12 cellular contexts compared by ENCODE assay signal in genomic region chr3:45644063-45644462, GRCh38. TPM values are rescaled to one million over a fixed set of nuclear protein-coding genes. Genes with fewer than 3 reads are reported as not detected.
DNase-seq lines count a peak whose midpoint lies in the region; ATAC-seq, FAIRE-seq and TF ChIP-seq lines count a peak whose summit lies in the region.
"Had no signal": no experiment of that assay in that cellular context is flagged by ENCODE, and none has a peak within 500 bp of the region (broad histone marks: within the 10 kb centered on the region; RNA-seq: fewer than 3 reads in every experiment).

No MANE protein-coding gene starts in this region.

- H3K27ac ChIP-seq in HUES48 (ENCODE audit: low read depth, low read length) (peak overlapping the region; percentile 66), K562 (ENCODE audit: extremely low read depth, low read depth, low read length) (no peak overlapping the region), transverse colon (peak overlapping the region; percentile 23 to 77 (median 46))

- peaks cover 3% of the 10 kb centered on the region; the same call in 1 of the 2 replicates for H3K36me3 ChIP-seq in HUES48 (ENCODE audit: control insufficient read depth, insufficient read depth, low read length)
- peaks cover 17% of the 10 kb centered on the region; the same call in 2 of the 3 replicates for H3K36me3 ChIP-seq in K562 (ENCODE audit: control insufficient read depth, insufficient read depth, low read length)
- no peaks in the 10 kb centered on the region for H3K36me3 ChIP-seq in transverse colon

- no peak for TF ChIP-seq RAD21 in K562 (CRISPR knock-in tag; conservative IDR thresholded peaks at IDR 0.05 in 1 of 2, IDR thresholded peaks at IDR 0.05 in 1 of 2)

- no peak overlapping the region for H3K27ac Mint-ChIP-seq in activated T-helper 17 cell treated with anti-CD3 and anti-CD28 coated beads, Interleukin-2, amount 50 U/mL, for 72 hours

- CTCF ChIA-PET in K562 (lab: Yijun Ruan, JAX; ENCODE audit: low intra/inter-chr PET ratio), result no interaction called here

- DNase-seq in K562 (ENCODE audit: extremely low read depth in 1 of 4, low spot score in 3 of 4), result no peak
- DNase-seq in kidney tubule cell (ENCODE audit: low spot score), result peak; percentile 67
- no peak for DNase-seq in transverse colon
- no peak for DNase-seq in GOT3 (lab: John Stamatoyannopoulos, UW)
- no peak for DNase-seq in HuH-7.5 (ENCODE audit: low spot score)
- DNase-seq: activated effector memory CD4-positive, alpha-beta T cell treated with anti-CD3 and anti-CD28 coated beads, Interleukin-2, amount 50 U/mL, for 16 hours; NCI-H526 treated with DMSO at 0.1 percent for 48 hours; substantia nigra had no signal

- H4K20me1 ChIP-seq in K562 (replicated peaks; ENCODE audit: control insufficient read depth, insufficient read depth, low read length), result no peaks in the 10 kb centered on the region

- H3K9me1 ChIP-seq in K562 (ENCODE audit: control insufficient read depth, insufficient read depth, low read length), result no peaks in the 10 kb centered on the region

- TF ChIP-seq EP300 in K562 (IDR thresholded peaks at IDR 0.05; ENCODE audit: low read length), result no peak
- no peak for TF ChIP-seq EP300 in transverse colon (IDR thresholded peaks at IDR 0.05; ENCODE audit: low read depth)

- no peak overlapping the region; the same call in 1 of the 2 replicates for H3K9ac ChIP-seq in HUES48 (ENCODE audit: low read depth, low read length)
- H3K9ac ChIP-seq in K562 (ENCODE audit: insufficient read depth in 1 of 2, low read depth in 2 of 2, low read length in 2 of 2), result no peak overlapping the region; a peak in 1 of 4 replicates

- H3K4me1 ChIP-seq in HUES48 (ENCODE audit: control insufficient read depth, insufficient read depth, low read length) (peaks cover 19% of the 10 kb centered on the region), K562 (replicated peaks in 1 of 2; ENCODE audit: control insufficient read depth in 2 of 2, insufficient read depth in 2 of 2, low read length in 2 of 2) (peaks cover 8 to 23% of the 10 kb centered on the region in 2 experiments), transverse colon (peaks cover 11 to 70% (median 52%) of the 10 kb centered on the region in 4 donors)

- no peak overlapping the region for H2AFZ ChIP-seq in K562 (ENCODE audit: low read depth, low read length)

- H3K27me3 ChIP-seq in HUES48 (ENCODE audit: control insufficient read depth, insufficient read depth, low read length), result no peaks in the 10 kb centered on the region
- no peaks in the 10 kb centered on the region for H3K27me3 ChIP-seq in K562 (ENCODE audit: control insufficient read depth in 2 of 2, insufficient read depth in 2 of 2, low read length in 2 of 2)
- H3K27me3 ChIP-seq in transverse colon, result no peaks in the 10 kb centered on the region

- intact Hi-C loops in K562 (cut with micrococcal nuclease) (loop anchor here (5.0 kb wide), 1 partner anchor 52 kb away; the partner anchor contains the start of gene LIMD1), transverse colon (cut with DNase I; ENCODE audit: low total_unique reads) (no loop called here)

- FAIRE-seq in K562 (lab: Jason Lieb, UNC), result no peak
- FAIRE-seq: endometrium had no signal

- no peak for TF ChIP-seq POLR2A in K562 (conservative IDR thresholded peaks at IDR 0.05)
- TF ChIP-seq POLR2A in transverse colon (IDR thresholded peaks at IDR 0.05), result no peak

- no peak for TF ChIP-seq CTCF in K562 (IDR thresholded peaks at IDR 0.05 in 2 of 3, conservative IDR thresholded peaks at IDR 0.05 in 1 of 3; ENCODE audit: insufficient read depth in 2 of 3, low read depth in 1 of 3, low read length in 3 of 3)
- TF ChIP-seq CTCF in transverse colon (IDR thresholded peaks at IDR 0.05), result no peak

- H3K9me3 ChIP-seq in HUES48 (ENCODE audit: control insufficient read depth, insufficient read depth, low read length), result no peaks in the 10 kb centered on the region
- H3K9me3 ChIP-seq in K562 (replicated peaks; ENCODE audit: control insufficient read depth, insufficient read depth, low read depth, low read length), result no peaks in the 10 kb centered on the region
- no peaks in the 10 kb centered on the region for H3K9me3 ChIP-seq in transverse colon

- WGBS in K562 (ENCODE audit: insufficient coverage, low coverage, missing lambda C conversion rate), result 57% methylated on average over 4 of the region's 4 CpGs
- whole genome bisulfite sequencing in transverse colon (ENCODE audit: low coverage in 1 of 2), 2 donors, result 74 to 84% methylated on average over 4 of the region's 4 CpGs

- no peak overlapping the region for H3K4me2 ChIP-seq in K562 (ENCODE audit: insufficient read depth, low read length)

- peaks cover 6% of the 10 kb centered on the region for H3K9me3 Mint-ChIP-seq in activated T-helper 17 cell treated with anti-CD3 and anti-CD28 coated beads, Interleukin-2, amount 50 U/mL, for 72 hours

- in situ Hi-C loops in K562 (cut with MboI) (no loop called here), transverse colon (cut with MboI; ENCODE audit: low pct_ligation_motif_present in 1 of 4, low pct_unique_long_range_greater_than_20kb in 1 of 4, low sequenced_read_pairs in 3 of 4) (no loop called here)

- POLR2A ChIA-PET in K562 (lab: Yijun Ruan, JAX), result interaction anchor here (1.1 to 1.4 kb wide), 2 partner anchors 11 to 13 kb away, joined by 5 to 6 read pairs; no protein-coding TSS in a partner anchor

- peaks cover 39% of the 10 kb centered on the region for H3K36me3 Mint-ChIP-seq in activated T-helper 17 cell treated with anti-CD3 and anti-CD28 coated beads, Interleukin-2, amount 50 U/mL, for 72 hours (ENCODE audit: low read depth)

- no TSS peak for BruUV-seq in K562 (replicated peaks; lab: Mats Ljungman, UMichigan)

- H3K4me1 Mint-ChIP-seq in activated T-helper 17 cell treated with anti-CD3 and anti-CD28 coated beads, Interleukin-2, amount 50 U/mL, for 72 hours, result peaks cover 26% of the 10 kb centered on the region

- H3K27me3 Mint-ChIP-seq in activated T-helper 17 cell treated with anti-CD3 and anti-CD28 coated beads, Interleukin-2, amount 50 U/mL, for 72 hours, result no peaks in the 10 kb centered on the region

- peaks cover 21% of the 10 kb centered on the region for H3K79me2 ChIP-seq in K562 (ENCODE audit: control insufficient read depth, insufficient read depth, low read length)

- no peak for ATAC-seq in K562
- ATAC-seq in activated T-helper 17 cell treated with anti-CD3 and anti-CD28 coated beads, Interleukin-2, amount 50 U/mL, for 72 hours (replicated peaks), result no peak

- H3K4me3 ChIP-seq in HUES48 (ENCODE audit: low read depth, low read length) (no peak overlapping the region), K562 (no peak overlapping the region), transverse colon (no peak overlapping the region)
- H3K4me3 ChIP-seq: lung had no signal

- H3K4me3 Mint-ChIP-seq in activated T-helper 17 cell treated with anti-CD3 and anti-CD28 coated beads, Interleukin-2, amount 50 U/mL, for 72 hours, result no peak overlapping the region

RNA-seq across cellular contexts. Expression of gene SACM1L, which starts 45.1 kb away (rescaled TPM):
- 66.1 and 180 TPM in 2 replicates for total RNA-seq in K562 (2011; cell fraction: chromatin; rRNA removed; ENCODE audit: low replicate concordance)
- total RNA-seq in K562 (2011; cell fraction: nucleolus; rRNA removed), result 30.4 and 44.0 TPM in 2 replicates
- 88.9 and 111 TPM in 2 replicates for total RNA-seq in K562 (2011; cell fraction: nucleoplasm; rRNA removed)
- total RNA-seq in K562 (2014; rRNA removed), result 25.7 and 29.6 TPM in 2 replicates
- total RNA-seq in K562 (2014; rRNA removed; fragmentation: Illumina TruSeq; extraction: Trizol), result 37.4 and 41.8 TPM in 2 replicates
- 32.8 and 39.3 TPM in 2 replicates for total RNA-seq in K562 (2015; rRNA removed; fragmentation: Illumina TruSeq; extraction: Trizol)
- 51.2 and 52.7 TPM in 2 replicates for total RNA-seq in K562 (2021)
- polyA plus RNA-seq in K562 (2011; rRNA removed), result 56.6 and 67.2 TPM in 2 replicates
- polyA plus RNA-seq in K562 (2011; cell fraction: cytosol; rRNA removed), result 7.9 and 21.0 TPM in 2 replicates
- polyA plus RNA-seq in K562 (2011; cell fraction: nucleus; rRNA removed), result 48.2 and 64.0 TPM in 2 replicates
- 38.5 and 66.8 TPM in 2 replicates for polyA plus RNA-seq in K562 (2012)
- 45.3 and 50.4 TPM in 2 replicates for polyA plus RNA-seq in K562 (2014; fragmentation: Illumina TruSeq; extraction: Trizol)
- 10 to 100 TPM; 33.0 to 50.4 TPM for polyA plus RNA-seq in K562 (2014; fragmentation: Nextera tagmentation; extraction: Ambion mirVana)
- polyA plus RNA-seq in K562 (2014; rRNA removed), result 40.3 and 43.5 TPM in 2 replicates
- 66.2 and 77.8 TPM in 2 replicates for polyA minus RNA-seq in K562 (2011; rRNA and poly(A)+ RNA removed)
- polyA minus RNA-seq in K562 (2011; cell fraction: cytosol; rRNA and poly(A)+ RNA removed), result 36.9 and 46.6 TPM in 2 replicates
- 47.9 and 88.0 TPM in 2 replicates for polyA minus RNA-seq in K562 (2011; cell fraction: nucleus; rRNA and poly(A)+ RNA removed)
- total RNA-seq in transverse colon, result 10 to 100 TPM in 3 of 4 donors, 1 to 10 TPM in 1; 8.6 to 71.9 (median 53.8) TPM
- 10 to 100 TPM; 49.2 to 57.4 TPM for total RNA-seq in activated T-helper 17 cell treated with anti-CD3 and anti-CD28 coated beads, Interleukin-2, amount 50 U/mL, for 72 hours

RNA-seq across cellular contexts. Expression of gene LIMD1, which starts 49.5 kb away (rescaled TPM):
- 68.0 and 142 TPM in 2 replicates for total RNA-seq in K562 (2011; cell fraction: chromatin; rRNA removed; ENCODE audit: low replicate concordance)
- total RNA-seq in K562 (2011; cell fraction: nucleolus; rRNA removed), result 68.2 and 70.8 TPM in 2 replicates
- total RNA-seq in K562 (2011; cell fraction: nucleoplasm; rRNA removed), result 73.4 and 82.1 TPM in 2 replicates
- total RNA-seq in K562 (2014; rRNA removed), result 12.4 and 19.0 TPM in 2 replicates
- 12.9 and 15.4 TPM in 2 replicates for total RNA-seq in K562 (2014; rRNA removed; fragmentation: Illumina TruSeq; extraction: Trizol)
- total RNA-seq in K562 (2015; rRNA removed; fragmentation: Illumina TruSeq; extraction: Trizol), result 15.8 and 17.7 TPM in 2 replicates
- 31.2 and 34.5 TPM in 2 replicates for total RNA-seq in K562 (2021)
- 21.2 and 25.8 TPM in 2 replicates for polyA plus RNA-seq in K562 (2011; rRNA removed)
- 17.5 and 23.9 TPM in 2 replicates for polyA plus RNA-seq in K562 (2011; cell fraction: cytosol; rRNA removed)
- 64.7 and 116 TPM in 2 replicates for polyA plus RNA-seq in K562 (2011; cell fraction: nucleus; rRNA removed)
- 16.4 and 17.1 TPM in 2 replicates for polyA plus RNA-seq in K562 (2012)
- polyA plus RNA-seq in K562 (2014; fragmentation: Illumina TruSeq; extraction: Trizol), result 15.7 and 16.9 TPM in 2 replicates
- 1 to 10 TPM; 1.3 to 1.4 TPM for polyA plus RNA-seq in K562 (2014; fragmentation: Nextera tagmentation; extraction: Ambion mirVana)
- polyA plus RNA-seq in K562 (2014; rRNA removed), result 15.6 and 17.5 TPM in 2 replicates
- 20.8 and 31.8 TPM in 2 replicates for polyA minus RNA-seq in K562 (2011; rRNA and poly(A)+ RNA removed)
- 22.5 and 23.9 TPM in 2 replicates for polyA minus RNA-seq in K562 (2011; cell fraction: cytosol; rRNA and poly(A)+ RNA removed)
- polyA minus RNA-seq in K562 (2011; cell fraction: nucleus; rRNA and poly(A)+ RNA removed), result 27.7 and 31.9 TPM in 2 replicates
- 10 to 100 TPM; 28.3 to 84.9 (median 36.0) TPM for total RNA-seq in transverse colon
- total RNA-seq in activated T-helper 17 cell treated with anti-CD3 and anti-CD28 coated beads, Interleukin-2, amount 50 U/mL, for 72 hours, result 10 to 100 TPM; 27.6 to 46.5 TPM
